Comparison of ENCODE assay signal across 19 cellular contexts in the genomic region with DNA sequence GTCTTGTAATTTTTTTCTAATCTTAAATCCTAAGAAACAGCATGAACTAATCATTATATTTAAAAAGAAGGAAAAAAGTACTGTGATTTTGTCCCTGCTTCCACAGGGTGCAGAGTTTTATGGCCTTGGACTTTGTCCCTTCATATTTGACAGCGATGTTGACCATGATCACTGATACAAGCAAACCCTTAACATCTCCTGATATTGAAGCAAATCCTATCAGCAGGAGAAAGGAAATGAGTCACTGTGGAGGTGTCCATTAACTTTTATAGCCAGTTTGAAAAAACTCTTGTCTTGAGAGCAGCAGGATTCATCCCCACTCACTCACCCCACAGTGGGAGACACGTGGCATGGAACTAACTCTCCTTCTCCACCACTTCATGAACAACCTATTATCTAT. TPM values are rescaled to one million over a fixed set of nuclear protein-coding genes. Genes with fewer than 3 reads are reported as not detected.
DNase-seq lines count a peak whose midpoint lies in the region; ATAC-seq and TF ChIP-seq lines count a peak whose summit lies in the region.
"Had no signal": no experiment of that assay in that cellular context is flagged by ENCODE, and none has a peak within 500 bp of the region (broad histone marks: within the 10 kb centered on the region; RNA-seq: fewer than 3 reads in every experiment).

No MANE protein-coding gene starts in this region.

- DNase-seq in DMS53 treated with DMSO at 0.1 percent for 48 hours (lab: John Stamatoyannopoulos, UW; ENCODE audit: unreplicated experiment) (peak; percentile 32), M059J (ENCODE audit: low read depth) (peak; percentile 61), epithelial cell of esophagus (ENCODE audit: low read depth) (peak; percentile 29), non-pigmented ciliary epithelial cell (ENCODE audit: low read depth) (peak; percentile 6), NCI-H187 (lab: John Stamatoyannopoulos, UW) (no peak), SHP77 treated with DMSO at 0.1 percent for 48 hours (lab: John Stamatoyannopoulos, UW) (no peak), KBM-7 (no peak)
- DNase-seq in activated naive CD8-positive, alpha-beta T cell treated with anti-CD3 and anti-CD28 coated beads, Interleukin-2, amount 50 U/mL, for 24 hours = no peak
- DNase-seq: activated CD4-positive, alpha-beta T cell treated with anti-CD3 and anti-CD28 coated beads, Interleukin-2, amount 50 U/mL, for 48 hours; DMS153; effector memory CD4-positive, alpha-beta T cell; foreskin melanocyte; NCI-H2081 treated with DMSO at 0.1 percent for 48 hours; NCI-H774; stimulated activated CD4-positive, alpha-beta T cell treated with anti-CD3 and anti-CD28 coated beads, Interleukin-15, amount 100 ng/mL, for 24 hours had no signal

- no peak overlapping the region for H3K4me3 ChIP-seq in epithelial cell of esophagus (ENCODE audit: low read length)

- no peaks in the 10 kb centered on the region for H3K36me3 Mint-ChIP-seq in activated naive CD8-positive, alpha-beta T cell treated with anti-CD3 and anti-CD28 coated beads, Interleukin-2, amount 50 U/mL, for 24 hours (ENCODE audit: low read depth)

- no peak for TF ChIP-seq CTCF in epithelial cell of esophagus (IDR thresholded peaks at IDR 0.05; ENCODE audit: insufficient read depth, low read depth, low read length, missing control alignments)

- no peaks in the 10 kb centered on the region for H3K27me3 Mint-ChIP-seq in activated naive CD8-positive, alpha-beta T cell treated with anti-CD3 and anti-CD28 coated beads, Interleukin-2, amount 50 U/mL, for 24 hours
- H3K27me3 Mint-ChIP-seq: B cell had no signal

- no peaks in the 10 kb centered on the region for H3K4me1 Mint-ChIP-seq in activated naive CD8-positive, alpha-beta T cell treated with anti-CD3 and anti-CD28 coated beads, Interleukin-2, amount 50 U/mL, for 24 hours
- H3K4me1 Mint-ChIP-seq: B cell had no signal

- in situ Hi-C loops in KBM-7 (cut with MboI; ENCODE audit: low pct_unique_long_range_greater_than_20kb, low sequenced_read_pairs) = no loop called here

- ATAC-seq in activated naive CD8-positive, alpha-beta T cell treated with anti-CD3 and anti-CD28 coated beads, Interleukin-2, amount 50 U/mL, for 24 hours = no peak

- no peak overlapping the region for H3K27ac Mint-ChIP-seq in activated naive CD8-positive, alpha-beta T cell treated with anti-CD3 and anti-CD28 coated beads, Interleukin-2, amount 50 U/mL, for 24 hours
- H3K27ac Mint-ChIP-seq: B cell had no signal

- H3K4me3 Mint-ChIP-seq in activated naive CD8-positive, alpha-beta T cell treated with anti-CD3 and anti-CD28 coated beads, Interleukin-2, amount 50 U/mL, for 24 hours = no peak overlapping the region
- H3K4me3 Mint-ChIP-seq: B cell had no signal

- no peaks in the 10 kb centered on the region for H3K9me3 Mint-ChIP-seq in activated naive CD8-positive, alpha-beta T cell treated with anti-CD3 and anti-CD28 coated beads, Interleukin-2, amount 50 U/mL, for 24 hours

RNA-seq across cellular contexts. Expression of a gene that starts 5.1 kb away (rescaled TPM):
- total RNA-seq in M059J (2014; rRNA removed; shearing (Covaris generic)) = 0.17 TPM in 1 of 2 replicates, not detected in the other
- total RNA-seq: B cell, H4, MCF 10A, posterior vena cava had no signal

RNA-seq across cellular contexts. Expression of a gene that starts 47.7 kb away (rescaled TPM):
- total RNA-seq in M059J (2014; rRNA removed; shearing (Covaris generic)) = not detected in 2 replicates
- total RNA-seq: B cell, MCF 10A, posterior vena cava had no signal

Comparison
In these comparisons a context has a peak if more than half of its experiments do, and no peak if none do; other contexts are left out.
1. DNase-seq: peak in DMS53 treated with DMSO at 0.1 percent for 48 hours (single experiment), M059J (single experiment), epithelial cell of esophagus (single experiment) and non-pigmented ciliary epithelial cell (single experiment); none in activated naive CD8-positive, alpha-beta T cell treated with anti-CD3 and anti-CD28 coated beads, Interleukin-2, amount 50 U/mL, for 24 hours (single experiment), NCI-H187 (0 of 2), SHP77 treated with DMSO at 0.1 percent for 48 hours (single experiment) and KBM-7 (single experiment).